ENCODE assay signal across 17 cellular contexts in genomic region chr12:122327494-122328385, GRCh38.
A peak's percentile ranks its signal among the peaks of the same experiment; 100 is the strongest.
DNase-seq lines count a peak whose midpoint lies in the region; ATAC-seq, FAIRE-seq and TF ChIP-seq lines count a peak whose summit lies in the region.
"Had no signal": no experiment of that assay in that cellular context is flagged by ENCODE, and none has a peak within 500 bp of the region (broad histone marks: within the 10 kb centered on the region; RNA-seq: fewer than 3 reads in every experiment).

No MANE protein-coding gene starts in this region.

- H3K4me2 ChIP-seq in KMS-11 (no peak overlapping the region; the same call in 1 of the 2 replicates), astrocyte (ENCODE audit: low read length) (no peak overlapping the region), neuronal stem cell (ENCODE audit: insufficient read depth, low read length, poor library complexity, severe bottlenecking) (no peak overlapping the region)

- H2AFZ ChIP-seq in KMS-11 (ENCODE audit: low read depth) = no peak overlapping the region
- no peak overlapping the region for H2AFZ ChIP-seq in astrocyte (ENCODE audit: low read depth, low read length)
- H2AFZ ChIP-seq in neuronal stem cell (ENCODE audit: low read length) = no peak overlapping the region

- no peak overlapping the region for H4K91ac ChIP-seq in neuronal stem cell (ENCODE audit: low read depth, low read length, poor library complexity)

- no peaks in the 10 kb centered on the region for H3K9me3 ChIP-seq in astrocyte (ENCODE audit: insufficient read depth, low read depth, low read length)
- no peaks in the 10 kb centered on the region for H3K9me3 ChIP-seq in neuronal stem cell (replicated peaks in 1 of 2; ENCODE audit: control insufficient read depth in 2 of 2, insufficient read depth in 1 of 2, low read depth in 1 of 2, low read length in 2 of 2)
- H3K9me3 ChIP-seq: body of pancreas, vagina had no signal

- H2BK120ac ChIP-seq in neuronal stem cell (ENCODE audit: low read depth, low read length) = no peak overlapping the region

- H3K4me1 Mint-ChIP-seq in activated CD4-positive, alpha-beta T cell treated with anti-CD3 and anti-CD28 coated beads, Interleukin-2, amount 10 ng/mL, durations not matched to agents 7 days and 5 days = peaks cover 24% of the 10 kb centered on the region
- peaks cover 15% of the 10 kb centered on the region for H3K4me1 Mint-ChIP-seq in astrocyte (ENCODE audit: low read depth, unreplicated experiment)

- H3K4me1 ChIP-seq in KMS-11 (ENCODE audit: low read depth, poor library complexity, severe bottlenecking) (peaks cover 33% of the 10 kb centered on the region), astrocyte (ENCODE audit: insufficient read depth, low read length) (peaks cover under 1% of the 10 kb centered on the region), neuronal stem cell (ENCODE audit: control insufficient read depth in 2 of 2, insufficient read depth in 1 of 2, low read depth in 1 of 2, low read length in 2 of 2) (no peaks in the 10 kb centered on the region)
- H3K4me1 ChIP-seq: body of pancreas, vagina had no signal

- H4K8ac ChIP-seq in neuronal stem cell (ENCODE audit: low read depth, low read length) = peak overlapping the region; percentile 26

- no peaks in the 10 kb centered on the region for H3K27me3 ChIP-seq in KMS-11 (ENCODE audit: insufficient read depth, low read depth)
- no peaks in the 10 kb centered on the region for H3K27me3 ChIP-seq in astrocyte (ENCODE audit: insufficient read depth, low read length)
- H3K27me3 ChIP-seq in neuronal stem cell (ENCODE audit: control insufficient read depth in 3 of 3, insufficient read depth in 3 of 3, low read depth in 1 of 3, low read length in 3 of 3) = no peaks in the 10 kb centered on the region
- H3K27me3 ChIP-seq: body of pancreas, vagina had no signal

- ATAC-seq in HG02678 (IDR thresholded peaks at IDR 0.05; ENCODE audit: unreplicated experiment) = no peak
- ATAC-seq: activated CD4-positive, CD25-positive, alpha-beta regulatory T cell treated with anti-CD3 and anti-CD28 coated beads, Interleukin-2, amount 50 U/mL, for 24 hours; body of pancreas had no signal

- H3K4me3 ChIP-seq in KMS-11 (IDR thresholded peaks at IDR 0.05; ENCODE audit: insufficient read depth, low read depth, low read length) = no peak overlapping the region
- H3K4me3 ChIP-seq in astrocyte (ENCODE audit: insufficient read depth, low read depth, low read length) = no peak overlapping the region
- peak overlapping the region in 1 of 2 donors; percentile 3 for H3K4me3 ChIP-seq in neuronal stem cell (ENCODE audit: low read length in 2 of 2)
- H3K4me3 ChIP-seq: body of pancreas, vagina had no signal

- WGBS in neuronal stem cell (ENCODE audit: extremely low coverage in 2 of 2, insufficient read length in 2 of 2, insufficient replicate concordance in 1 of 2), 2 donors = no CpG with 5 or more reads among the region's 18 CpGs

- no peak overlapping the region for H2AK5ac ChIP-seq in neuronal stem cell (ENCODE audit: low read depth, low read length)

- H3K36me3 Mint-ChIP-seq in activated CD4-positive, alpha-beta T cell treated with anti-CD3 and anti-CD28 coated beads, Interleukin-2, amount 10 ng/mL, durations not matched to agents 7 days and 5 days (ENCODE audit: low read depth) = peaks cover 33% of the 10 kb centered on the region
- H3K36me3 Mint-ChIP-seq in astrocyte (ENCODE audit: low read depth, unreplicated experiment) = peaks cover 10% of the 10 kb centered on the region

- H3K36me3 ChIP-seq in KMS-11 (ENCODE audit: insufficient read depth) (no peaks in the 10 kb centered on the region), astrocyte (ENCODE audit: insufficient read depth, low read length) (peaks cover 26% of the 10 kb centered on the region), neuronal stem cell (replicated peaks in 1 of 2; ENCODE audit: control insufficient read depth in 2 of 2, insufficient read depth in 2 of 2, low read length in 2 of 2) (peaks cover 22 to 91% of the 10 kb centered on the region in 2 donors)

- no peaks in the 10 kb centered on the region for H3K79me1 ChIP-seq in neuronal stem cell (ENCODE audit: low read depth, low read length)

- no peak for FAIRE-seq in astrocyte (lab: Jason Lieb, UNC)

- H3K79me2 ChIP-seq in KMS-11 (ENCODE audit: insufficient read depth, low read depth) (no peaks in the 10 kb centered on the region), astrocyte (ENCODE audit: insufficient read depth, low read length) (no peaks in the 10 kb centered on the region)

- no peak overlapping the region for H2BK12ac ChIP-seq in neuronal stem cell (ENCODE audit: low read length)

- H4K20me1 ChIP-seq in KMS-11 (ENCODE audit: insufficient read depth) (no peaks in the 10 kb centered on the region), astrocyte (ENCODE audit: insufficient read depth, low read length) (peaks cover 4% of the 10 kb centered on the region)

- H2BK5ac ChIP-seq in neuronal stem cell (ENCODE audit: low read length) = peak overlapping the region; percentile 67

- H3K4me3 Mint-ChIP-seq in activated CD4-positive, alpha-beta T cell treated with anti-CD3 and anti-CD28 coated beads, Interleukin-2, amount 10 ng/mL, durations not matched to agents 7 days and 5 days = no peak overlapping the region
- no peak overlapping the region for H3K4me3 Mint-ChIP-seq in astrocyte (ENCODE audit: unreplicated experiment)

- H3K9me3 Mint-ChIP-seq in activated CD4-positive, alpha-beta T cell treated with anti-CD3 and anti-CD28 coated beads, Interleukin-2, amount 10 ng/mL, durations not matched to agents 7 days and 5 days = no peaks in the 10 kb centered on the region
- H3K9me3 Mint-ChIP-seq in astrocyte (ENCODE audit: unreplicated experiment) = no peaks in the 10 kb centered on the region

- CTCF ChIA-PET in activated CD4-positive, alpha-beta T cell treated with anti-CD3 and anti-CD28 coated beads, Interleukin-2, amount 10 ng/mL, durations not matched to agents 7 days and 5 days (lab: Charles Lee) = interaction anchor here (0.6 to 1.5 kb wide), 5 partner anchors 9 to 759 kb away, joined by 3 to 4 read pairs (median 3); partner anchors contain the start of gene CFAP251

- H3K27ac Mint-ChIP-seq in activated CD4-positive, alpha-beta T cell treated with anti-CD3 and anti-CD28 coated beads, Interleukin-2, amount 10 ng/mL, durations not matched to agents 7 days and 5 days = peak overlapping the region; percentile 83
- H3K27ac Mint-ChIP-seq in astrocyte (ENCODE audit: unreplicated experiment) = peak overlapping the region; percentile 81

- POLR2A ChIA-PET in activated CD4-positive, alpha-beta T cell treated with anti-CD3 and anti-CD28 coated beads, Interleukin-2, amount 10 ng/mL, durations not matched to agents 7 days and 5 days (lab: Charles Lee) = no interaction called here

- no peak for TF ChIP-seq CTCF in KMS-11 (conservative IDR thresholded peaks at IDR 0.05; ENCODE audit: low read depth, low read length)
- no peak for TF ChIP-seq CTCF in astrocyte (IDR thresholded peaks at IDR 0.05; ENCODE audit: insufficient read depth, low read depth, low read length)

- no peak overlapping the region for H3K4ac ChIP-seq in neuronal stem cell (ENCODE audit: low read length)

- H3K23ac ChIP-seq in neuronal stem cell (ENCODE audit: low read depth, low read length, poor library complexity) = peak overlapping the region; percentile 20

- H3K27ac ChIP-seq in KMS-11 (peak overlapping the region; percentile 56; the same call in 1 of the 2 replicates), astrocyte (ENCODE audit: low read depth, low read length) (no peak overlapping the region), neuronal stem cell (replicated peaks; ENCODE audit: low read length) (no peak overlapping the region)
- H3K27ac ChIP-seq: body of pancreas, vagina had no signal

- no peak overlapping the region for H3K18ac ChIP-seq in neuronal stem cell (ENCODE audit: low read length)

- no peaks in the 10 kb centered on the region for H3K27me3 Mint-ChIP-seq in activated CD4-positive, alpha-beta T cell treated with anti-CD3 and anti-CD28 coated beads, Interleukin-2, amount 10 ng/mL, durations not matched to agents 7 days and 5 days
- H3K27me3 Mint-ChIP-seq in astrocyte (ENCODE audit: low read depth, unreplicated experiment) = no peaks in the 10 kb centered on the region

- no peak overlapping the region for H2BK15ac ChIP-seq in neuronal stem cell (ENCODE audit: low read length)

- H3K9ac ChIP-seq in KMS-11 (no peak overlapping the region), astrocyte (ENCODE audit: low read length) (no peak overlapping the region), neuronal stem cell (ENCODE audit: low read depth, low read length, poor library complexity) (no peak overlapping the region)

- no peak for DNase-seq in activated CD4-positive, alpha-beta T cell treated with anti-CD3 and anti-CD28 coated beads, Interleukin-2, amount 10 ng/mL, durations not matched to agents 7 days and 5 days
- DNase-seq in activated CD4-positive, alpha-beta T cell treated with anti-CD3 and anti-CD28 coated beads for 1 hour = no peak
- no peak for DNase-seq in astrocyte (ENCODE audit: low read depth)
- no peak for DNase-seq in neuronal stem cell (ENCODE audit: low spot score)
- no peak for DNase-seq in NK-92 treated with Interleukin-12 subunit alpha and Interleukin-12 subunit beta, amount 100 ng/mL, for 24 hours (lab: John Stamatoyannopoulos, UW)
- DNase-seq in NCI-H345 (lab: John Stamatoyannopoulos, UW) = no peak
- DNase-seq: activated T-cell treated with anti-CD3 and anti-CD28 coated beads, Interleukin-2, amount 50 U/mL, for 48 hours; body of pancreas; NCI-H1417; NCI-H2171; NCI-H82; retina; RPMI8226 had no signal

- no peak overlapping the region for H3K14ac ChIP-seq in neuronal stem cell (ENCODE audit: low read length)
